30 cellular contexts compared by ENCODE assay signal in genomic region chr1:30694248-30695175, GRCh38. TPM values are rescaled to one million over a fixed set of nuclear protein-coding genes. Genes with fewer than 3 reads are reported as not detected.
DNase-seq lines count a peak whose midpoint lies in the region; ATAC-seq and TF ChIP-seq lines count a peak whose summit lies in the region.
"Had no signal": no experiment of that assay in that cellular context is flagged by ENCODE, and none has a peak within 500 bp of the region (broad histone marks: within the 10 kb centered on the region; RNA-seq: fewer than 3 reads in every experiment).

No MANE protein-coding gene starts in this region.

- no peaks in the 10 kb centered on the region for H3K9me3 Mint-ChIP-seq in activated T-cell treated with anti-CD3 and anti-CD28 coated beads, Interleukin-2, amount 50 U/mL, for 24 hours

- TF ChIP-seq POLR2A in Peyer's patch (IDR thresholded peaks at IDR 0.05): no peak
- no peak for TF ChIP-seq POLR2A in sigmoid colon (IDR thresholded peaks at IDR 0.05)
- TF ChIP-seq POLR2A in gastroesophageal sphincter (IDR thresholded peaks at IDR 0.05): no peak

- ATAC-seq in HG03175 (IDR thresholded peaks at IDR 0.05; ENCODE audit: unreplicated experiment) (no peak), gastroesophageal sphincter (no peak)
- ATAC-seq: HepG2, PC-3 had no signal

- H3K4me1 ChIP-seq in Peyer's patch (no peaks in the 10 kb centered on the region), sigmoid colon (peaks cover 0 to 58% (median 47%) of the 10 kb centered on the region in 4 donors), gastroesophageal sphincter (peaks cover 0 to 38% (median 6%) of the 10 kb centered on the region in 3 donors)

- no peak overlapping the region for H3K4me3 Mint-ChIP-seq in activated T-cell treated with anti-CD3 and anti-CD28 coated beads, Interleukin-2, amount 50 U/mL, for 24 hours
- H3K4me3 Mint-ChIP-seq: B cell, CD14-positive monocyte had no signal

- H3K4me3 ChIP-seq in Peyer's patch: no peak overlapping the region
- H3K4me3 ChIP-seq in sigmoid colon: no peak overlapping the region
- no peak overlapping the region for H3K4me3 ChIP-seq in gastroesophageal sphincter

- WGBS in sigmoid colon, 2 donors: 65 to 75% methylated on average over 9 of the region's 9 CpGs
- WGBS in gastroesophageal sphincter (ENCODE audit: low coverage in 1 of 2), 2 donors: 60 to 72% methylated on average over 1 to 4 of the region's 9 CpGs

- peak; percentile 20 for DNase-seq in activated T-cell treated with anti-CD3 and anti-CD28 coated beads, Interleukin-2, amount 50 U/mL, for 24 hours
- no peak for DNase-seq in activated T-cell treated with anti-CD3 and anti-CD28 coated beads, Interleukin-2, amount 50 U/mL, for 48 hours
- DNase-seq in Peyer's patch (peak in 2 of 3 donors; percentile 25 to 26), mesenteric fat pad (ENCODE audit: low spot score) (peak; percentile 65), sigmoid colon (peak; percentile 63), RKO (ENCODE audit: low spot score) (no peak)
- DNase-seq: CD8-positive, alpha-beta memory T cell; DMS 273 treated with DMSO at 0.1 percent for 48 hours; DMS79 treated with DMSO at 0.1 percent for 48 hours; Kasumi-1; NCI-H1092 treated with DMSO at 0.1 percent for 48 hours; NCI-H1436; NCI-H187; NCI-H2081 treated with DMSO at 0.1 percent for 48 hours; NCI-H2171; NCI-H226; NCI-H510A treated with DMSO at 0.1 percent for 48 hours; NCI-H82; NK-92 treated with Interleukin-12 subunit alpha and Interleukin-12 subunit beta, amount 100 ng/mL, for 24 hours; PC-3; RPMI8226; SHP77 had no signal

- no peaks in the 10 kb centered on the region for H3K27me3 ChIP-seq in Peyer's patch
- H3K27me3 ChIP-seq in sigmoid colon: no peaks in the 10 kb centered on the region
- H3K27me3 ChIP-seq in gastroesophageal sphincter: peaks cover 12% of the 10 kb centered on the region

- H3K27ac Mint-ChIP-seq in activated T-cell treated with anti-CD3 and anti-CD28 coated beads, Interleukin-2, amount 50 U/mL, for 24 hours: no peak overlapping the region
- H3K27ac Mint-ChIP-seq: B cell; CD8-positive, alpha-beta memory T cell had no signal

- intact Hi-C loops in sigmoid colon (cut with DNase I): no loop called here

- no peak for TF ChIP-seq CTCF in Peyer's patch (IDR thresholded peaks at IDR 0.05)
- TF ChIP-seq CTCF in sigmoid colon (IDR thresholded peaks at IDR 0.05): no peak
- TF ChIP-seq CTCF in gastroesophageal sphincter (IDR thresholded peaks at IDR 0.05): no peak

- no peak overlapping the region for H3K27ac ChIP-seq in Peyer's patch
- peak overlapping the region in 3 of 4 donors; percentile 72 to 76 (median 74) for H3K27ac ChIP-seq in sigmoid colon
- no peak overlapping the region for H3K27ac ChIP-seq in gastroesophageal sphincter
- H3K27ac ChIP-seq: 22Rv1 had no signal

- peaks cover 2% of the 10 kb centered on the region for H3K4me1 Mint-ChIP-seq in activated T-cell treated with anti-CD3 and anti-CD28 coated beads, Interleukin-2, amount 50 U/mL, for 24 hours (ENCODE audit: low read depth)
- H3K4me1 Mint-ChIP-seq: B cell; CD8-positive, alpha-beta memory T cell had no signal

- no peaks in the 10 kb centered on the region for H3K9me3 ChIP-seq in Peyer's patch
- H3K9me3 ChIP-seq in sigmoid colon: no peaks in the 10 kb centered on the region
- no peaks in the 10 kb centered on the region for H3K9me3 ChIP-seq in gastroesophageal sphincter

- no peak for TF ChIP-seq EP300 in sigmoid colon (IDR thresholded peaks at IDR 0.05)
- TF ChIP-seq EP300 in gastroesophageal sphincter (IDR thresholded peaks at IDR 0.05): no peak

- no peaks in the 10 kb centered on the region for H3K36me3 Mint-ChIP-seq in activated T-cell treated with anti-CD3 and anti-CD28 coated beads, Interleukin-2, amount 50 U/mL, for 24 hours (ENCODE audit: low read depth)
- H3K36me3 Mint-ChIP-seq: CD14-positive monocyte; CD8-positive, alpha-beta memory T cell had no signal

- H3K27me3 Mint-ChIP-seq in activated T-cell treated with anti-CD3 and anti-CD28 coated beads, Interleukin-2, amount 50 U/mL, for 24 hours: no peaks in the 10 kb centered on the region

- H3K36me3 ChIP-seq in Peyer's patch (no peaks in the 10 kb centered on the region), sigmoid colon (no peaks in the 10 kb centered on the region), gastroesophageal sphincter (no peaks in the 10 kb centered on the region)

RNA-seq across cellular contexts. Expression of gene MATN1, which starts 28.9 kb away (rescaled TPM):
- total RNA-seq in Peyer's patch: not detected
- not detected for total RNA-seq in mesenteric fat pad
- total RNA-seq in sigmoid colon: under 1 TPM in 2 of 4 donors, not detected in 2; 0.36 to 0.54 TPM
- under 1 TPM in 1 of 3 donors, not detected in 2; 0.09 TPM for polyA plus RNA-seq in sigmoid colon
- total RNA-seq in gastroesophageal sphincter: not detected
- total RNA-seq: HT1080, M059J, PC-3 had no signal
- polyA plus RNA-seq: CD14-positive monocyte; CD8-positive, alpha-beta memory T cell had no signal

Comparison
In these comparisons a context has a peak if more than half of its experiments do, and no peak if none do; other contexts are left out.
1. DNase-seq: peak in activated T-cell treated with anti-CD3 and anti-CD28 coated beads, Interleukin-2, amount 50 U/mL, for 24 hours (single experiment), Peyer's patch (2 of 3), mesenteric fat pad (single experiment) and sigmoid colon (single experiment); none in activated T-cell treated with anti-CD3 and anti-CD28 coated beads, Interleukin-2, amount 50 U/mL, for 48 hours (0 of 2) and RKO (single experiment).
2. H3K27ac ChIP-seq: peak in sigmoid colon (3 of 4); none in Peyer's patch (0 of 4) and gastroesophageal sphincter (0 of 4).